ENCODE assay signal across 26 cellular contexts in the genomic region with DNA sequence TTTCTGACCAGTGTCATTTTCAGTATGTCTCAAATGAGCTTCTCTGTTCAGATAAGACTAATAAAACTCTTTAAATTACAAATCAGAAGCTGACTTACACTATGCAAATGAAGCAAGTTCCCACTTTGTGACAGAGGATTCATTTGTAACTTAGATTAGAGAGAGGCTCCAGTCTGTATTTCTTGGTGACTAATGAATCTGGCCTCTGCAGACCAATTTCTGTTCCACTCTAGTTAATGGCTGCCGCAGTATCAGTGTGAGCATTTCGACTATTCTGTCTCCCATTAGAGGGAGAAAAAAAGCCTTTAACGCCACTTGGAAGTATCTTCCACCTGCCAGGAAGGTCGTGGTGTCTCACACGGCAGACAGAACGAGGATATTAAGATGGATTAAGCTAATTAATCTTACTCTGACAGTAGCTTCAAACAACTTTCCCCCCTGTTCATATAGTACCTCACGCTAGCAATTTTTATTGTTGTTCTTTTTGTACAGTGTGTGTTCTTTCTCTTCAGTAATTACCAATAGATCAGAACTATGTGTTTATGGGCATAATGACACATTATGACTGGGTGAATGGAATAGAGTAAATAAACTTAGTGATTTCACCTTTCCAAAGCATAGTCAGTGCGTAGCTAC.
DNase-seq lines count a peak whose midpoint lies in the region; ATAC-seq and TF ChIP-seq lines count a peak whose summit lies in the region.
"Had no signal": no experiment of that assay in that cellular context is flagged by ENCODE, and none has a peak within 500 bp of the region (broad histone marks: within the 10 kb centered on the region; RNA-seq: fewer than 3 reads in every experiment).

No MANE protein-coding gene starts in this region.

- H3K9me3 ChIP-seq in endocrine pancreas (ENCODE audit: control insufficient read depth, low read length) (no peaks in the 10 kb centered on the region), BE2C (no peaks in the 10 kb centered on the region), SJCRH30 (replicated peaks) (no peaks in the 10 kb centered on the region; the same call in 1 of the 2 replicates)
- H3K9me3 ChIP-seq: BLaER1, esophagus muscularis mucosa, right atrium auricular region, suprapubic skin, uterus had no signal

- H3K9ac ChIP-seq in endocrine pancreas (ENCODE audit: control insufficient read depth, insufficient read depth, low read length): no peak overlapping the region
- H3K9ac ChIP-seq: BLaER1 had no signal

- H3K27me3 ChIP-seq in GM23338 (ENCODE audit: insufficient read depth) (no peaks in the 10 kb centered on the region), endocrine pancreas (ENCODE audit: control insufficient read depth, insufficient read depth, low read length) (no peaks in the 10 kb centered on the region), BE2C (no peaks in the 10 kb centered on the region), SJCRH30 (no peaks in the 10 kb centered on the region)
- H3K27me3 ChIP-seq: BLaER1, esophagus muscularis mucosa, right atrium auricular region, spleen, suprapubic skin, uterus had no signal

- no peaks in the 10 kb centered on the region; the same call in 2 of the 3 replicates for H3K4me1 Mint-ChIP-seq in GM23338
- H3K4me1 Mint-ChIP-seq: activated CD4-positive, alpha-beta T cell treated with anti-CD3 and anti-CD28 coated beads for 36 hours; immature natural killer cell; naive B cell; stimulated activated memory B cell treated with anti-CD40 and anti-IgM and Interleukin-4, amounts not matched to agents 10 μg/mL and 1 μg/mL and 100 μg/mL, for 72 hours had no signal

- H3K27ac Mint-ChIP-seq in GM23338: peak overlapping the region; percentile 80; the same call in 1 of the 2 replicates
- H3K27ac Mint-ChIP-seq: activated CD4-positive, alpha-beta T cell treated with anti-CD3 and anti-CD28 coated beads for 36 hours; activated T-cell treated with anti-CD3 and anti-CD28 coated beads, Interleukin-2, amount 50 U/mL, for 24 hours; immature natural killer cell; naive B cell; stimulated activated memory B cell treated with anti-CD40 and anti-IgM and Interleukin-4, amounts not matched to agents 10 μg/mL and 1 μg/mL and 100 μg/mL, for 72 hours had no signal

- H3K4me3 ChIP-seq in GM23338: no peak overlapping the region
- peak overlapping the region; percentile 65 for H3K4me3 ChIP-seq in endocrine pancreas (ENCODE audit: control insufficient read depth, insufficient read depth, low read length)
- no peak overlapping the region for H3K4me3 ChIP-seq in BE2C (ENCODE audit: low read depth, low read length)
- H3K4me3 ChIP-seq in SJCRH30: no peak overlapping the region
- H3K4me3 ChIP-seq: BLaER1, esophagus muscularis mucosa, right atrium auricular region, spleen, suprapubic skin, uterus had no signal

- H3K27ac ChIP-seq in GM23338 (ENCODE audit: low read depth) (no peak overlapping the region), SJCRH30 (no peak overlapping the region)
- H3K27ac ChIP-seq: BLaER1, esophagus muscularis mucosa, right atrium auricular region, spleen, suprapubic skin, uterus had no signal

- peaks cover 18% of the 10 kb centered on the region; the same call in 1 of the 2 replicates for H3K79me2 ChIP-seq in GM23338 (replicated peaks; ENCODE audit: insufficient read depth)

- H3K36me3 ChIP-seq in GM23338 (ENCODE audit: insufficient read depth) (peaks cover 11% of the 10 kb centered on the region), endocrine pancreas (ENCODE audit: control insufficient read depth, insufficient read depth, low read length) (no peaks in the 10 kb centered on the region), BE2C (no peaks in the 10 kb centered on the region), SJCRH30 (peaks cover 29% of the 10 kb centered on the region)
- H3K36me3 ChIP-seq: BLaER1, suprapubic skin, uterus had no signal

- ATAC-seq in GM23338 (no peak), HG02973 (IDR thresholded peaks at IDR 0.05; ENCODE audit: unreplicated experiment) (no peak), GM21529 (IDR thresholded peaks at IDR 0.05; ENCODE audit: unreplicated experiment) (no peak)
- ATAC-seq: activated CD4-positive, alpha-beta T cell treated with anti-CD3 and anti-CD28 coated beads for 36 hours; left lobe of liver; stimulated activated memory B cell treated with anti-CD40 and anti-IgM and Interleukin-4, amounts not matched to agents 10 μg/mL and 1 μg/mL and 100 μg/mL, for 72 hours had no signal

- H3K9me2 ChIP-seq in GM23338 (ENCODE audit: insufficient read depth): no peaks in the 10 kb centered on the region

- no peaks in the 10 kb centered on the region for H3K27me3 Mint-ChIP-seq in GM23338 (ENCODE audit: insufficient read depth, low read depth, poor library complexity)
- H3K27me3 Mint-ChIP-seq: activated CD4-positive, alpha-beta T cell treated with anti-CD3 and anti-CD28 coated beads for 36 hours; activated T-cell treated with anti-CD3 and anti-CD28 coated beads, Interleukin-2, amount 50 U/mL, for 24 hours; naive B cell; stimulated activated memory B cell treated with anti-CD40 and anti-IgM and Interleukin-4, amounts not matched to agents 10 μg/mL and 1 μg/mL and 100 μg/mL, for 72 hours had no signal

- DNase-seq in GM23338 (ENCODE audit: low spot score) (no peak), NCI-H1930 (lab: John Stamatoyannopoulos, UW) (peak; percentile 53 to 63), NCI-H748 (lab: John Stamatoyannopoulos, UW; ENCODE audit: unreplicated experiment) (peak; percentile 74), BE2C (no peak), SJCRH30 (no peak)
- DNase-seq: activated CD4-positive, alpha-beta T cell treated with anti-CD3 and anti-CD28 coated beads for 36 hours; activated gamma-delta T cell treated with Interleukin-2 at 50 U/mL for 16 hours; activated T-cell treated with anti-CD3 and anti-CD28 coated beads, Interleukin-2, amount 50 U/mL, for 24 hours; effector memory CD4-positive, alpha-beta T cell; hippocampal formation; immature natural killer cell; naive B cell; NCI-H1092; NCI-H345; spleen; stimulated activated CD4-positive, alpha-beta T cell treated with anti-CD3 and anti-CD28 coated beads, Interleukin-4, amount 100 ng/mL, for 1 hour; uterus had no signal

- H2AFZ ChIP-seq in GM23338: no peak overlapping the region

- H3K36me3 Mint-ChIP-seq in GM23338 (ENCODE audit: low read depth): peaks cover 52% of the 10 kb centered on the region
- H3K36me3 Mint-ChIP-seq: immature natural killer cell; naive B cell; stimulated activated memory B cell treated with anti-CD40 and anti-IgM and Interleukin-4, amounts not matched to agents 10 μg/mL and 1 μg/mL and 100 μg/mL, for 72 hours had no signal

- H3K4me3 Mint-ChIP-seq in GM23338: no peak overlapping the region
- H3K4me3 Mint-ChIP-seq: activated CD4-positive, alpha-beta T cell treated with anti-CD3 and anti-CD28 coated beads for 36 hours; activated T-cell treated with anti-CD3 and anti-CD28 coated beads, Interleukin-2, amount 50 U/mL, for 24 hours; immature natural killer cell; naive B cell; stimulated activated memory B cell treated with anti-CD40 and anti-IgM and Interleukin-4, amounts not matched to agents 10 μg/mL and 1 μg/mL and 100 μg/mL, for 72 hours had no signal

- H3K4me2 ChIP-seq in GM23338: no peak overlapping the region
- H3K4me2 ChIP-seq: BLaER1 had no signal

- H3K4me1 ChIP-seq in GM23338 (ENCODE audit: insufficient read depth) (no peaks in the 10 kb centered on the region; the same call in none of the 2 replicates), endocrine pancreas (ENCODE audit: control insufficient read depth, insufficient read depth, low read length) (no peaks in the 10 kb centered on the region), BE2C (no peaks in the 10 kb centered on the region), SJCRH30 (peaks cover 12% of the 10 kb centered on the region)
- H3K4me1 ChIP-seq: spleen, uterus had no signal

- TF ChIP-seq CTCF in GM23338 (conservative IDR thresholded peaks at IDR 0.05; ENCODE audit: low read depth in 2 of 2) (no peak), BE2C (IDR thresholded peaks at IDR 0.05; ENCODE audit: low read depth, low read length) (no peak)

- H3K9me3 Mint-ChIP-seq in GM23338: peaks cover 11% of the 10 kb centered on the region; the same call in 2 of the 3 replicates
- H3K9me3 Mint-ChIP-seq: activated T-cell treated with anti-CD3 and anti-CD28 coated beads, Interleukin-2, amount 50 U/mL, for 24 hours; stimulated activated memory B cell treated with anti-CD40 and anti-IgM and Interleukin-4, amounts not matched to agents 10 μg/mL and 1 μg/mL and 100 μg/mL, for 72 hours had no signal

- no peaks in the 10 kb centered on the region for H4K20me1 ChIP-seq in GM23338 (replicated peaks; ENCODE audit: insufficient read depth)
- H4K20me1 ChIP-seq: BLaER1 had no signal

- no peaks in the 10 kb centered on the region for H3F3A ChIP-seq in GM23338 (replicated peaks; ENCODE audit: low read depth)

TF ChIP-seq in GM23338, 12 proteins besides CTCF, POLR2A, EP300 and RAD21:
- TF ChIP-seq STAT1 (IDR thresholded peaks at IDR 0.05; ENCODE audit: unreplicated experiment) (no peak), ZNF114 (CRISPR knock-in tag; IDR thresholded peaks at IDR 0.05) (no peak)

Comparison
In these comparisons a context has a peak if more than half of its experiments do, and no peak if none do; other contexts are left out.
1. DNase-seq: peak in NCI-H1930 (2 of 2) and NCI-H748 (single experiment); none in GM23338 (single experiment), BE2C (single experiment) and SJCRH30 (0 of 2).